In the genomic region with DNA sequence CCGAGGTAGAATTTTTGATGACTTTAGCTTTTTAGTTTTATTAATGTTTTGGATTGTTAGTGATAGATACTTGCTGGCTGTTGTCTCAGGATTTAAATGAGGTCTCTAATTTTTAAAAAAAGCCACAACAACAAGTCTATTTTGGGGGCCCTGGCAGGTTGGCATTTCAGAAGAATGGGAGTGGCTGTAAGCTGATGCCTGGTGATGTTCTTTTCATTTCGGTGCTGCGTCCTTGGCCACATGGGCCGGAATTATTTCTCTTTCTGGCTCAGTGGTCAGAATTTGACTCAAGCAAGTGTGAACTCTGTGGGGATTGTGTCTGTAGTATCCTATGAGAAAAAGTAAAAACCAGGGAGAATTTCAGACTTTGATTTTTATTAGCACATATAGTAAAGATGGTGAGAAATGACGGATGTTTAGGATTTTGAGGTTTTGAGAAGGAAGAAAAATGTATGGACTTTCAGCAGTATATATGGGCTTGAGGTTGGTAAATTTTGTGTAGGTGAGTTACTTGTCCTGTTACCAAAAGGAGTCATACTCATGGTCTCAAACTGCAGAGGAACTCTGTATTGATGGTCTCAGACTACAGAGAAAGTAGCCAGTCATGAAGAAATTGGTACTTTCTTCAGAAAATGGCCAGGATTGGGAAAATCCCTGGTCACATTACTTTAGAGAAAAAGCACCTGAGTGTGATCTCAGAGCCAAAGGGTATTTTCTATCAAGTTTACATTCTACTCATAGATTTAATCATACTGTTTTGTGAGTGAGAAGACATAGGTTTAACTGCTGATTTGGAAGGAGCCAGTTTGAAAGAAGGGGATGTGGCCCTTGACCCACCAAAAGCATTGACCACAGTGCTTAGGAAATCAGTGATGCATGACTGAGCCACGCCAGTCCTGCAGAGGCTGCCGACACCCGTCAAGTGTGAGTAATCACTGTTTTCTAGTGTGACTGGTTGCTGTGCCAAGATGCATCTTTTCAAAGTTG, we compare ENCODE assay signal across 9 cellular contexts.
DNase-seq lines count a peak whose midpoint lies in the region; ATAC-seq, FAIRE-seq and TF ChIP-seq lines count a peak whose summit lies in the region.
"Had no signal": no experiment of that assay in that cellular context is flagged by ENCODE, and none has a peak within 500 bp of the region (broad histone marks: within the 10 kb centered on the region; RNA-seq: fewer than 3 reads in every experiment).

No MANE protein-coding gene starts in this region.

- H3K4me3 ChIP-seq in kidney (ENCODE audit: low read length in 2 of 2): peak overlapping the region; percentile 71 to 88
- H3K4me3 ChIP-seq: SJSA1 had no signal

- H3K4me1 Mint-ChIP-seq in activated T-helper 17 cell treated with anti-CD3 and anti-CD28 coated beads, Interleukin-2, amount 50 U/mL, for 72 hours: peaks cover 75% of the 10 kb centered on the region

- DNase-seq in GM04504 (ENCODE audit: low read depth) (peak; percentile 61), HT1080 (ENCODE audit: low read depth) (peak; percentile 15), kidney (no peak), RPMI8226 (no peak), HTR-8/SVneo (ENCODE audit: insufficient read length, low spot score) (no peak)
- DNase-seq in stimulated activated naive CD8-positive, alpha-beta T cell treated with anti-CD3 and anti-CD28 coated beads, Interleukin-15, Interleukin-2, amounts not matched to agents 100 U/mL and 50 U/mL, for 24 hours: peak; percentile 20

- H3K9me3 ChIP-seq in kidney (ENCODE audit: control insufficient read depth in 1 of 2, low read length in 2 of 2): no peaks in the 10 kb centered on the region
- H3K9me3 ChIP-seq: SJSA1 had no signal

- no peaks in the 10 kb centered on the region for H3K9me3 Mint-ChIP-seq in activated T-helper 17 cell treated with anti-CD3 and anti-CD28 coated beads, Interleukin-2, amount 50 U/mL, for 72 hours

- peaks cover 100% of the 10 kb centered on the region for H3K36me3 Mint-ChIP-seq in activated T-helper 17 cell treated with anti-CD3 and anti-CD28 coated beads, Interleukin-2, amount 50 U/mL, for 72 hours (ENCODE audit: low read depth)

- H3K4me3 Mint-ChIP-seq in activated T-helper 17 cell treated with anti-CD3 and anti-CD28 coated beads, Interleukin-2, amount 50 U/mL, for 72 hours: peak overlapping the region; percentile 88

- peak overlapping the region; percentile 35 to 92 for H3K27ac ChIP-seq in kidney (ENCODE audit: low read depth in 2 of 2, low read length in 2 of 2)
- H3K27ac ChIP-seq: SJSA1 had no signal

- no peak for TF ChIP-seq CTCF in kidney (IDR thresholded peaks at IDR 0.05; ENCODE audit: borderline replicate concordance, extremely low read depth, insufficient read depth)

- FAIRE-seq in kidney (lab: Jason Lieb, UNC) (no peak), HTR-8/SVneo (lab: Jason Lieb, UNC) (no peak)

- peaks cover 2 to 7% of the 10 kb centered on the region in 2 donors for H3K36me3 ChIP-seq in kidney (ENCODE audit: control insufficient read depth in 1 of 2, insufficient read depth in 2 of 2, low read length in 2 of 2)

- H3K27me3 Mint-ChIP-seq in activated T-helper 17 cell treated with anti-CD3 and anti-CD28 coated beads, Interleukin-2, amount 50 U/mL, for 72 hours: no peaks in the 10 kb centered on the region

- peak overlapping the region; percentile 97 for H3K27ac Mint-ChIP-seq in activated T-helper 17 cell treated with anti-CD3 and anti-CD28 coated beads, Interleukin-2, amount 50 U/mL, for 72 hours

- ATAC-seq in GM21367 (IDR thresholded peaks at IDR 0.05; ENCODE audit: unreplicated experiment): peak; percentile 45
- peak; percentile 46 for ATAC-seq in activated T-helper 17 cell treated with anti-CD3 and anti-CD28 coated beads, Interleukin-2, amount 50 U/mL, for 72 hours (replicated peaks)
- ATAC-seq in stimulated activated naive CD8-positive, alpha-beta T cell treated with anti-CD3 and anti-CD28 coated beads, Interleukin-15, Interleukin-2, amounts not matched to agents 100 U/mL and 50 U/mL, for 24 hours: peak; percentile 21

- H3K4me1 ChIP-seq in kidney (ENCODE audit: control insufficient read depth in 1 of 2, insufficient read depth in 1 of 2, low read depth in 1 of 2, low read length in 2 of 2): peaks cover 42 to 44% of the 10 kb centered on the region in 2 donors

- intact Hi-C loops in kidney (cut with DNase I): no loop called here

- H3K9ac ChIP-seq in kidney (ENCODE audit: low read length in 2 of 2): peak overlapping the region in 1 of 2 donors; percentile 56

Comparison
In these comparisons a context has a peak if more than half of its experiments do, and no peak if none do; other contexts are left out.
1. DNase-seq: peak in GM04504 (single experiment), HT1080 (single experiment) and stimulated activated naive CD8-positive, alpha-beta T cell treated with anti-CD3 and anti-CD28 coated beads, Interleukin-15, Interleukin-2, amounts not matched to agents 100 U/mL and 50 U/mL, for 24 hours (single experiment); none in kidney (single experiment), RPMI8226 (single experiment) and HTR-8/SVneo (single experiment).
2. Peak in every context shown above with its lines, with median percentiles within 50 percentile points of each other: ATAC-seq.